ENCODE assay signal across 33 cellular contexts in the genomic region with DNA sequence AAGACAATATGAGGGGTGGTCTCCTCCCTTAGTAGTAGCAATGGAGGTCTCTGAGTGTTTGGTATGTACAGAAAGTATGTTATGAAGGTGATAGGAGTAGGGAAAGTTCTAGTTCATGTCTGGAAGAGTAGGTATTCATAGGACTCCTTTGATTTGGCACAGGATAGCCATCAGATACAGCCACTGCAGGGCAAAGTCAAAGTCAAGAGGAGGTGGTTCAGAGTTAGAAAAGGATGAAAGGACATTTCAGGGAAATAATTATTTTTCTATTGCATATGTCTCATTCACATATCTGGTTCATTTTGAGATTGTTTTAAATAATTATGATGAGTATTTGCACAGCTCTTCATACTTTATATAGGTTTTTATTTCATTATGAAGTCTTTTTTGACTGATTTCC.
DNase-seq lines count a peak whose midpoint lies in the region; ATAC-seq, FAIRE-seq and TF ChIP-seq lines count a peak whose summit lies in the region.
"Had no signal": no experiment of that assay in that cellular context is flagged by ENCODE, and none has a peak within 500 bp of the region (broad histone marks: within the 10 kb centered on the region; RNA-seq: fewer than 3 reads in every experiment).

No MANE protein-coding gene starts in this region.

- TF ChIP-seq RAD21 in liver (IDR thresholded peaks at IDR 0.05) (no peak), HepG2 (CRISPR knock-in tag; IDR thresholded peaks at IDR 0.05) (no peak)

- H3K27me3 ChIP-seq in liver (ENCODE audit: control insufficient read depth in 4 of 4, insufficient read depth in 4 of 4, low read length in 3 of 4) (no peaks in the 10 kb centered on the region), HepG2 (ENCODE audit: control insufficient read depth in 1 of 2, insufficient read depth in 2 of 2, low read length in 2 of 2) (no peaks in the 10 kb centered on the region), right lobe of liver (no peaks in the 10 kb centered on the region)
- H3K27me3 ChIP-seq: BE2C; BLaER1; BLaER1 treated with 17β-estradiol and CSF1 and Interleukin-3, amounts not matched to agents 10 nM and 100 nM had no signal

- H3K4me1 ChIP-seq in liver (ENCODE audit: control insufficient read depth in 4 of 4, insufficient read depth in 4 of 4, low read length in 3 of 4): peaks cover 0 to 33% (median 27%) of the 10 kb centered on the region in 4 donors
- H3K4me1 ChIP-seq in HepG2 (ENCODE audit: insufficient read depth, low read length): no peaks in the 10 kb centered on the region
- H3K4me1 ChIP-seq in right lobe of liver: peaks cover 0 to 19% (median 3%) of the 10 kb centered on the region in 4 donors
- H3K4me1 ChIP-seq: A549, BE2C, Caco-2 had no signal

- H4K20me1 ChIP-seq in HepG2 (ENCODE audit: insufficient read depth, low read length): no peaks in the 10 kb centered on the region
- H4K20me1 ChIP-seq: BLaER1; BLaER1 treated with 17β-estradiol and CSF1 and Interleukin-3, amounts not matched to agents 10 nM and 100 nM had no signal

- TF ChIP-seq POLR2A in HepG2 (IDR thresholded peaks at IDR 0.05; ENCODE audit: insufficient read depth in 1 of 2, low read depth in 2 of 2, low read length in 2 of 2) (no peak), right lobe of liver (IDR thresholded peaks at IDR 0.05) (no peak)

- CTCF ChIA-PET in HepG2 (lab: Yijun Ruan, JAX; ENCODE audit: low intra/inter-chr PET ratio, low total read pairs): no interaction called here

- FAIRE-seq in HepG2 (lab: Jason Lieb, UNC): no peak
- FAIRE-seq: A204.1, A549, D721Med had no signal

- H3K36me3 ChIP-seq in liver (ENCODE audit: control insufficient read depth in 4 of 4, insufficient read depth in 3 of 4, low read depth in 1 of 4, low read length in 3 of 4) (no peaks in the 10 kb centered on the region), HepG2 (replicated peaks in 1 of 2; ENCODE audit: control insufficient read depth in 1 of 2, insufficient read depth in 2 of 2, low read length in 2 of 2) (no peaks in the 10 kb centered on the region), right lobe of liver (no peaks in the 10 kb centered on the region)
- H3K36me3 ChIP-seq: BE2C; BLaER1; BLaER1 treated with 17β-estradiol and CSF1 and Interleukin-3, amounts not matched to agents 10 nM and 100 nM had no signal

- H3K4me3 ChIP-seq in liver (ENCODE audit: low read depth in 1 of 3, low read length in 3 of 3): no peak overlapping the region
- no peak overlapping the region for H3K4me3 ChIP-seq in HepG2 (replicated peaks in 1 of 3; ENCODE audit: insufficient read depth in 1 of 3, low read depth in 2 of 3, low read length in 3 of 3)
- no peak overlapping the region for H3K4me3 ChIP-seq in right lobe of liver
- H3K4me3 ChIP-seq: A549; BLaER1; BLaER1 treated with 17β-estradiol and CSF1 and Interleukin-3, amounts not matched to agents 10 nM and 100 nM had no signal

- TF ChIP-seq EP300 in HepG2 (IDR thresholded peaks at IDR 0.05; ENCODE audit: low read depth in 2 of 2, low read length in 2 of 2) (no peak), HepG2 (CRISPR knock-in tag; IDR thresholded peaks at IDR 0.05; ENCODE audit: borderline replicate concordance) (no peak)

- H3K9me3 ChIP-seq in liver (ENCODE audit: control insufficient read depth in 4 of 4, low read length in 3 of 4): no peaks in the 10 kb centered on the region
- no peaks in the 10 kb centered on the region for H3K9me3 ChIP-seq in HepG2 (ENCODE audit: low read length)
- no peaks in the 10 kb centered on the region for H3K9me3 ChIP-seq in right lobe of liver
- H3K9me3 ChIP-seq: A549, BE2C, BLaER1, Caco-2 had no signal

- no peak overlapping the region for H3K27ac ChIP-seq in liver (ENCODE audit: low read depth in 1 of 2, low read length in 2 of 2)
- no peak overlapping the region for H3K27ac ChIP-seq in HepG2 (ENCODE audit: extremely low read length, insufficient read depth, low read length)
- no peak overlapping the region for H3K27ac ChIP-seq in right lobe of liver
- H3K27ac ChIP-seq: 22Rv1; A549; BLaER1; BLaER1 treated with 17β-estradiol and CSF1 and Interleukin-3, amounts not matched to agents 10 nM and 100 nM; C4-2B had no signal

- H3K9ac ChIP-seq in liver (ENCODE audit: low read depth in 1 of 2, low read length in 2 of 2) (no peak overlapping the region), HepG2 (ENCODE audit: insufficient read depth, low read depth, low read length) (no peak overlapping the region)
- H3K9ac ChIP-seq: BLaER1; BLaER1 treated with 17β-estradiol and CSF1 and Interleukin-3, amounts not matched to agents 10 nM and 100 nM had no signal

- no peak for ATAC-seq in HepG2
- peak; percentile 38 for ATAC-seq in left lobe of liver
- peak in 3 of 4 donors; percentile 22 to 35 (median 31) for ATAC-seq in right lobe of liver
- ATAC-seq: A549; CD8-positive, alpha-beta T cell had no signal

- DNase-seq in HepG2 (ENCODE audit: low spot score) (no peak), left lobe of liver (ENCODE audit: low spot score) (no peak), right lobe of liver (no peak), inferior parietal cortex (ENCODE audit: extremely low spot score) (no peak)
- no peak for DNase-seq in activated CD4-positive, alpha-beta T cell treated with anti-CD3 and anti-CD28 coated beads, Interleukin-2, amount 50 U/mL, for 1 hour
- DNase-seq: 8988T; ACHN; AML-193; BE2C; C1 segment of cervical spinal cord; Caco-2; Calu3; CD4-positive, alpha-beta memory T cell; CD4-positive, alpha-beta T cell; CD4-positive, CD25-positive, alpha-beta regulatory T cell; CD8-positive, alpha-beta memory T cell; CD8-positive, alpha-beta T cell; COR-L47; DMS 273 treated with DMSO at 0.1 percent for 48 hours; DMS153; DMS53; DMS79; DMS79 treated with DMSO at 0.1 percent for 48 hours; DND-41; EL had no signal

- BruUV-seq in HepG2 (replicated peaks; lab: Mats Ljungman, UMichigan): no TSS peak

- TF ChIP-seq CTCF in liver (IDR thresholded peaks at IDR 0.05; ENCODE audit: low read depth, low read length, missing input control): no peak
- no peak for TF ChIP-seq CTCF in HepG2 (CRISPR knock-in tag; IDR thresholded peaks at IDR 0.05)
- TF ChIP-seq CTCF in right lobe of liver (IDR thresholded peaks at IDR 0.05): no peak

- H3K79me2 ChIP-seq in HepG2 (ENCODE audit: insufficient read depth, low read length): no peaks in the 10 kb centered on the region

- POLR2A ChIA-PET in HepG2 (lab: Yijun Ruan, JAX): no interaction called here

- in situ Hi-C loops in HepG2 (cut with HindIII; ENCODE audit: extremely low pct_ligation_motif_present, low pct_unique_long_range_greater_than_20kb): no loop called here

- no peak overlapping the region for H3K4me2 ChIP-seq in HepG2 (ENCODE audit: low read depth, low read length)
- H3K4me2 ChIP-seq: A549, BLaER1 had no signal

- intact Hi-C loops in HepG2 (cut with micrococcal nuclease; ENCODE audit: unreplicated experiment) (no loop called here), right lobe of liver (cut with DNase I) (no loop called here)

- H2AFZ ChIP-seq in HepG2 (ENCODE audit: low read length): no peak overlapping the region

TF ChIP-seq in liver, 16 proteins besides CTCF, POLR2A, EP300 and RAD21:
- TF ChIP-seq, protein P1, sequence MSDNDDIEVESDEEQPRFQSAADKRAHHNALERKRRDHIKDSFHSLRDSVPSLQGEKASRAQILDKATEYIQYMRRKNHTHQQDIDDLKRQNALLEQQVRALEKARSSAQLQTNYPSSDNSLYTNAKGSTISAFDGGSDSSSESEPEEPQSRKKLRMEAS (IDR thresholded peaks at IDR 0.05): no peak
- TF ChIP-seq HNF4A (conservative IDR thresholded peaks at IDR 0.05): peak; percentile 53 to 58

TF ChIP-seq in HepG2, 621 proteins besides CTCF, POLR2A, EP300 and RAD21:
- no peak for TF ChIP-seq NBN (conservative IDR thresholded peaks at IDR 0.05)
- TF ChIP-seq THYN1 (CRISPR knock-in tag; IDR thresholded peaks at IDR 0.05; ENCODE audit: borderline replicate concordance, low read depth): no peak
- no peak for TF ChIP-seq PAWR (CRISPR knock-in tag; IDR thresholded peaks at IDR 0.05; ENCODE audit: borderline replicate concordance)
